In the genomic region with DNA sequence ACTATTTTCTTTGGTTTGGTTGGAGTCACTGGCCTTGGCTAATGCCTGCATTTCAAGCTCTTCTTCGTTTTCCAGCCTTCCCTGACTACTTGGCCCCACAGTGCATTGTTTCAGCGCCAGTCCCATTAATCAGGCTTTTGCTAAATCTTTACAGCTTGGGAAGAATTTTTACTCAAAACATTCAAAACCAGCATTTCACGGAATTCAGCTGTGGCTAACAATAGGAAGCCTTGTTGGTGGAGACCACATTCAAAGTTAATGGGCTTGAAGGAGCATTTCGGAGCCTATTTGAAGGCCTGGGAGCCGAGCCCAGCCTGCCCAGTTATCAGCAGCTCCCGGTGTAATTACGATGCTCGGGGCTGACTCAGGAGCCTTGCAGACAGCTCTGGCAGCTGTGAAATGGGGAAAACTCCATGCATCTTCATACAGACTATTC, we compare ENCODE assay signal across 21 cellular contexts. TPM values are rescaled to one million over a fixed set of nuclear protein-coding genes. Genes with fewer than 3 reads are reported as not detected.
DNase-seq lines count a peak whose midpoint lies in the region; FAIRE-seq and TF ChIP-seq lines count a peak whose summit lies in the region.
"Had no signal": no experiment of that assay in that cellular context is flagged by ENCODE, and none has a peak within 500 bp of the region (broad histone marks: within the 10 kb centered on the region; RNA-seq: fewer than 3 reads in every experiment).

No MANE protein-coding gene starts in this region.

- H3K27me3 ChIP-seq in breast epithelium, result no peaks in the 10 kb centered on the region
- H3K27me3 ChIP-seq: ascending aorta had no signal

- TF ChIP-seq CTCF in D721Med (IDR thresholded peaks at IDR 0.05; ENCODE audit: insufficient read depth, missing control alignments) (no peak), breast epithelium (IDR thresholded peaks at IDR 0.05) (no peak), type B pancreatic cell (conservative IDR thresholded peaks at IDR 0.05) (no peak)

- peak; percentile 16 for FAIRE-seq in D721Med (lab: Jason Lieb, UNC)

- H3K4me3 Mint-ChIP-seq in type B pancreatic cell, result no peak overlapping the region
- H3K4me3 Mint-ChIP-seq: CD4-positive, alpha-beta T cell; mesothelial cell of epicardium; nephron; stimulated activated naive CD8-positive, alpha-beta T cell treated with anti-CD3 and anti-CD28 coated beads, Interleukin-15, Interleukin-2, amounts not matched to agents 100 ng/mL and 50 ng/mL, for 24 hours had no signal

- H3K4me3 ChIP-seq in mesodermal cell (ENCODE audit: extremely low read depth, insufficient read depth, low read length, poor library complexity, severe bottlenecking), result no peak overlapping the region
- H3K4me3 ChIP-seq in breast epithelium, result no peak overlapping the region
- H3K4me3 ChIP-seq: ascending aorta had no signal

- H3K27ac ChIP-seq in mesodermal cell (ENCODE audit: low read depth, low read length, severe bottlenecking) (peak overlapping the region; percentile 71), breast epithelium (no peak overlapping the region)
- H3K27ac ChIP-seq: ascending aorta, epithelial cell of prostate had no signal

- H3K9me3 Mint-ChIP-seq in type B pancreatic cell, result no peaks in the 10 kb centered on the region
- H3K9me3 Mint-ChIP-seq: CD4-positive, alpha-beta T cell; mesothelial cell of epicardium; nephron; stimulated activated naive CD8-positive, alpha-beta T cell treated with anti-CD3 and anti-CD28 coated beads, Interleukin-15, Interleukin-2, amounts not matched to agents 100 ng/mL and 50 ng/mL, for 24 hours had no signal

- 46 to 65% methylated on average over 3 to 4 of the region's 8 CpGs for WGBS in mesodermal cell (ENCODE audit: insufficient coverage in 2 of 2), 2 experiments

- no peak for TF ChIP-seq POLR2A in breast epithelium (IDR thresholded peaks at IDR 0.05)

- DNase-seq in D721Med (ENCODE audit: insufficient read length, low spot score) (no peak), amniotic epithelial cell (ENCODE audit: low read depth) (peak; percentile 64), globus pallidus (ENCODE audit: low spot score) (peak; percentile 25), NCI-H187 (lab: John Stamatoyannopoulos, UW) (no peak), SIG-M5 treated with dmso at 0.1 percent for 504 hours (lab: John Stamatoyannopoulos, UW; ENCODE audit: unreplicated experiment) (no peak), breast epithelium (ENCODE audit: low spot score in 2 of 2) (no peak), type B pancreatic cell (ENCODE audit: extremely low spot score, unreplicated experiment) (no peak)
- DNase-seq: activated naive CD4-positive, alpha-beta T cell; CD4-positive, alpha-beta T cell; DMS79 treated with DMSO at 0.1 percent for 48 hours; KG1; NCI-H1105; SW 1271 had no signal

- H3K36me3 Mint-ChIP-seq in type B pancreatic cell, result no peaks in the 10 kb centered on the region
- H3K36me3 Mint-ChIP-seq: mesothelial cell of epicardium had no signal

- H3K9me3 ChIP-seq in mesodermal cell (ENCODE audit: control insufficient read depth, low read length), result no peaks in the 10 kb centered on the region
- no peaks in the 10 kb centered on the region for H3K9me3 ChIP-seq in breast epithelium
- H3K9me3 ChIP-seq: ascending aorta had no signal

- H3K27me3 Mint-ChIP-seq in type B pancreatic cell, result no peaks in the 10 kb centered on the region
- H3K27me3 Mint-ChIP-seq: CD4-positive, alpha-beta T cell; stimulated activated naive CD8-positive, alpha-beta T cell treated with anti-CD3 and anti-CD28 coated beads, Interleukin-15, Interleukin-2, amounts not matched to agents 100 ng/mL and 50 ng/mL, for 24 hours had no signal

- peaks cover 13% of the 10 kb centered on the region for H3K4me1 ChIP-seq in mesodermal cell (ENCODE audit: control insufficient read depth, insufficient read depth, low read length, poor library complexity, severe bottlenecking)
- H3K4me1 ChIP-seq in breast epithelium, result no peaks in the 10 kb centered on the region
- H3K4me1 ChIP-seq: ascending aorta had no signal

- H3K36me3 ChIP-seq in mesodermal cell (ENCODE audit: control insufficient read depth, insufficient read depth, low read length) (no peaks in the 10 kb centered on the region), breast epithelium (no peaks in the 10 kb centered on the region)
- H3K36me3 ChIP-seq: ascending aorta had no signal

- H3K27ac Mint-ChIP-seq in type B pancreatic cell, result no peak overlapping the region
- H3K27ac Mint-ChIP-seq: CD4-positive, alpha-beta T cell; mesothelial cell of epicardium; nephron; stimulated activated naive CD8-positive, alpha-beta T cell treated with anti-CD3 and anti-CD28 coated beads, Interleukin-15, Interleukin-2, amounts not matched to agents 100 ng/mL and 50 ng/mL, for 24 hours had no signal

- peaks cover 5% of the 10 kb centered on the region for H3K4me1 Mint-ChIP-seq in type B pancreatic cell (ENCODE audit: unreplicated experiment)
- H3K4me1 Mint-ChIP-seq: nephron had no signal

- intact Hi-C loops in breast epithelium (cut with DNase I; ENCODE audit: low total_unique reads), result no loop called here

RNA-seq across cellular contexts. Expression of a gene that starts 30.8 kb away (rescaled TPM):
- polyA plus RNA-seq in mesodermal cell (2013, experiment 1 of 2), result not detected
- polyA plus RNA-seq in mesodermal cell (2013, experiment 2 of 2), result not detected
- not detected for total RNA-seq in breast epithelium
- not detected in 2 replicates for total RNA-seq in type B pancreatic cell (ENCODE audit: low replicate concordance)
- total RNA-seq: ascending aorta; CD4-positive, alpha-beta T cell; dermis microvascular lymphatic vessel endothelial cell; mesothelial cell of epicardium; urinary bladder had no signal
- polyA plus RNA-seq: urinary bladder had no signal

Comparison
In these comparisons a context has a peak if more than half of its experiments do, and no peak if none do; other contexts are left out.
1. DNase-seq: peak in amniotic epithelial cell (single experiment) and globus pallidus (single experiment); none in D721Med (single experiment), NCI-H187 (0 of 2), SIG-M5 treated with dmso at 0.1 percent for 504 hours (single experiment), breast epithelium (0 of 2) and type B pancreatic cell (single experiment).